ENCODE assay signal across 14 cellular contexts in the genomic region with DNA sequence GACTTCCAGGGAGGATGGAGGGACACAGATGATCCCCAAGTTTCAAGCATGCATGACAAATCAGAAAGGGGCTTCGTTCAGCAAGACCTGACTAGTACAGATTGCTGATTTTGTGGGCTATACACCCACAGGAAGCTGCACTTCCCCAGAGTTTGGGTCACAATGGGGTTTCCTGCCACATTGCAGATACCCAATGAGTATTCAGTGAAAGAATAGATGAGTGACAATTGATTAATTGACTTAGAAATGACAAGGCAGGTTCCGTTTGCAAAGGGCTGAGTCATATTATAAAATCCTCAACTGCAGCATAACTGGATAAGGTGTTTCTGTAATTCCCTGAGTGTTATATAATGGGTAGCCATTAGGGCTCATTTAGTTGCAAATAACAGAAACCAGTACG.
DNase-seq lines count a peak whose midpoint lies in the region; ATAC-seq lines count a peak whose summit lies in the region.
"Had no signal": no experiment of that assay in that cellular context is flagged by ENCODE, and none has a peak within 500 bp of the region (broad histone marks: within the 10 kb centered on the region; RNA-seq: fewer than 3 reads in every experiment).

No MANE protein-coding gene starts in this region.

- H3K27ac Mint-ChIP-seq in activated naive CD4-positive, alpha-beta T cell treated with anti-CD3 and anti-CD28 coated beads for 36 hours, result no peak overlapping the region
- no peak overlapping the region for H3K27ac Mint-ChIP-seq in activated T-helper 17 cell treated with anti-CD3 and anti-CD28 coated beads, Interleukin-2, amount 50 U/mL, for 72 hours
- no peak overlapping the region for H3K27ac Mint-ChIP-seq in stimulated activated naive B cell treated with anti-CD40 and anti-IgM and Interleukin-4, amounts not matched to agents 10 μg/mL and 1 μg/mL and 100 μg/mL, for 72 hours

- intact Hi-C loops in activated naive CD4-positive, alpha-beta T cell treated with anti-CD3 and anti-CD28 coated beads for 36 hours (cut with micrococcal nuclease), result no loop called here

- H3K4me3 Mint-ChIP-seq in activated naive CD4-positive, alpha-beta T cell treated with anti-CD3 and anti-CD28 coated beads for 36 hours, result no peak overlapping the region
- H3K4me3 Mint-ChIP-seq in activated T-helper 17 cell treated with anti-CD3 and anti-CD28 coated beads, Interleukin-2, amount 50 U/mL, for 72 hours, result no peak overlapping the region
- no peak overlapping the region for H3K4me3 Mint-ChIP-seq in stimulated activated naive B cell treated with anti-CD40 and anti-IgM and Interleukin-4, amounts not matched to agents 10 μg/mL and 1 μg/mL and 100 μg/mL, for 72 hours

- H3K4me1 Mint-ChIP-seq in activated naive CD4-positive, alpha-beta T cell treated with anti-CD3 and anti-CD28 coated beads for 36 hours (ENCODE audit: low read depth), result peaks cover 13% of the 10 kb centered on the region
- H3K4me1 Mint-ChIP-seq in activated T-helper 17 cell treated with anti-CD3 and anti-CD28 coated beads, Interleukin-2, amount 50 U/mL, for 72 hours, result no peaks in the 10 kb centered on the region
- H3K4me1 Mint-ChIP-seq in stimulated activated naive B cell treated with anti-CD40 and anti-IgM and Interleukin-4, amounts not matched to agents 10 μg/mL and 1 μg/mL and 100 μg/mL, for 72 hours, result peaks cover 18 to 20% of the 10 kb centered on the region in 2 donors

- H3K27me3 Mint-ChIP-seq in activated naive CD4-positive, alpha-beta T cell treated with anti-CD3 and anti-CD28 coated beads for 36 hours (ENCODE audit: low read depth), result no peaks in the 10 kb centered on the region
- H3K27me3 Mint-ChIP-seq in activated T-helper 17 cell treated with anti-CD3 and anti-CD28 coated beads, Interleukin-2, amount 50 U/mL, for 72 hours, result no peaks in the 10 kb centered on the region
- H3K27me3 Mint-ChIP-seq in stimulated activated naive B cell treated with anti-CD40 and anti-IgM and Interleukin-4, amounts not matched to agents 10 μg/mL and 1 μg/mL and 100 μg/mL, for 72 hours, result peaks cover 0 to 4% of the 10 kb centered on the region in 2 donors

- H3K36me3 Mint-ChIP-seq in activated naive CD4-positive, alpha-beta T cell treated with anti-CD3 and anti-CD28 coated beads for 36 hours (ENCODE audit: low read depth), result no peaks in the 10 kb centered on the region
- H3K36me3 Mint-ChIP-seq in activated T-helper 17 cell treated with anti-CD3 and anti-CD28 coated beads, Interleukin-2, amount 50 U/mL, for 72 hours (ENCODE audit: low read depth), result no peaks in the 10 kb centered on the region
- H3K36me3 Mint-ChIP-seq in stimulated activated naive B cell treated with anti-CD40 and anti-IgM and Interleukin-4, amounts not matched to agents 10 μg/mL and 1 μg/mL and 100 μg/mL, for 72 hours, result no peaks in the 10 kb centered on the region

- peak; percentile 14 for DNase-seq in activated naive CD4-positive, alpha-beta T cell treated with anti-CD3 and anti-CD28 coated beads for 36 hours
- DNase-seq in activated naive CD4-positive, alpha-beta T cell (lab: John Stamatoyannopoulos, UW), result no peak
- DNase-seq in MV-4-11 (lab: John Stamatoyannopoulos, UW), result peak; percentile 60
- no peak for DNase-seq in stimulated activated naive B cell treated with anti-CD40 and anti-IgM and Interleukin-4, amounts not matched to agents 10 μg/mL and 1 μg/mL and 100 μg/mL, for 72 hours
- no peak for DNase-seq in DMS 273 treated with DMSO at 0.1 percent for 48 hours (lab: John Stamatoyannopoulos, UW)
- DNase-seq: activated T-cell treated with anti-CD3 and anti-CD28 coated beads for 4 hours; aorta; NCI-H1694; NCI-H446 treated with DMSO at 0.1 percent for 48 hours; SK-N-SH; stimulated activated CD4-positive, alpha-beta T cell treated with anti-CD3 and anti-CD28 coated beads, Interleukin-12 subunit alpha, Interleukin-12 subunit beta, amount 100 ng/mL, for 4 hours had no signal

- no peaks in the 10 kb centered on the region for H3K9me3 Mint-ChIP-seq in activated naive CD4-positive, alpha-beta T cell treated with anti-CD3 and anti-CD28 coated beads for 36 hours
- H3K9me3 Mint-ChIP-seq in activated T-helper 17 cell treated with anti-CD3 and anti-CD28 coated beads, Interleukin-2, amount 50 U/mL, for 72 hours, result no peaks in the 10 kb centered on the region
- H3K9me3 Mint-ChIP-seq in stimulated activated naive B cell treated with anti-CD40 and anti-IgM and Interleukin-4, amounts not matched to agents 10 μg/mL and 1 μg/mL and 100 μg/mL, for 72 hours, result peaks cover 0 to 3% of the 10 kb centered on the region in 2 donors

- CTCF ChIA-PET in activated naive CD4-positive, alpha-beta T cell treated with anti-CD3 and anti-CD28 coated beads for 36 hours (lab: Charles Lee), result no interaction called here

- peak; percentile 76 for ATAC-seq in activated T-helper 17 cell treated with anti-CD3 and anti-CD28 coated beads, Interleukin-2, amount 50 U/mL, for 72 hours (replicated peaks)
- ATAC-seq in stimulated activated naive B cell treated with anti-CD40 and anti-IgM and Interleukin-4, amounts not matched to agents 10 μg/mL and 1 μg/mL and 100 μg/mL, for 72 hours (replicated peaks), result peak; percentile 64 to 71
- ATAC-seq in HG02798 (IDR thresholded peaks at IDR 0.05; ENCODE audit: poor library complexity, unreplicated experiment), result no peak
- no peak for ATAC-seq in GM19397 (IDR thresholded peaks at IDR 0.05; ENCODE audit: unreplicated experiment)

Comparison
In these comparisons a context has a peak if more than half of its experiments do, and no peak if none do; other contexts are left out.
1. DNase-seq: peak in activated naive CD4-positive, alpha-beta T cell treated with anti-CD3 and anti-CD28 coated beads for 36 hours (single experiment) and MV-4-11 (single experiment); none in activated naive CD4-positive, alpha-beta T cell (0 of 4), stimulated activated naive B cell treated with anti-CD40 and anti-IgM and Interleukin-4, amounts not matched to agents 10 μg/mL and 1 μg/mL and 100 μg/mL, for 72 hours (single experiment) and DMS 273 treated with DMSO at 0.1 percent for 48 hours (single experiment).
2. ATAC-seq: peak in activated T-helper 17 cell treated with anti-CD3 and anti-CD28 coated beads, Interleukin-2, amount 50 U/mL, for 72 hours (single experiment) and stimulated activated naive B cell treated with anti-CD40 and anti-IgM and Interleukin-4, amounts not matched to agents 10 μg/mL and 1 μg/mL and 100 μg/mL, for 72 hours (2 of 2); none in HG02798 (single experiment) and GM19397 (single experiment).